In the genomic region with DNA sequence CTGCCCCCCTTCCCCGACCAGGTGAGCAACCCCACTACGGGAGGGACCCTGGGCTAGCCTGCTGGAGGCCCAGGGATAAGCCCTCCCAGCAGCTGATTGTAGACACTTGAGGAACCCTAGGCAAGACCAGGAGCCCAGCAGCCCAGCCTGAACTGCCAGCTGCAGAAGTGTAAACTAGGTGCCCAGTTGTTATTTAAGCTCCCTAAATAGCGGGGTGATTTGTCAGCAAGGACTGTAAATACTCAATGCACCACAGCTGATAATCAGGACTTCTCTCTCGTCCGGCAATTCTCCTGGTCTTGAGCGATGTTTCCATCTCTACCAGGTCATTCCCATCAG, we compare ENCODE assay signal across 14 cellular contexts. TPM values are rescaled to one million over a fixed set of nuclear protein-coding genes. Genes with fewer than 3 reads are reported as not detected.
A peak's percentile ranks its signal among the peaks of the same experiment; 100 is the strongest.
DNase-seq lines count a peak whose midpoint lies in the region; ATAC-seq, FAIRE-seq and TF ChIP-seq lines count a peak whose summit lies in the region.
"Had no signal": no experiment of that assay in that cellular context is flagged by ENCODE, and none has a peak within 500 bp of the region (broad histone marks: within the 10 kb centered on the region; RNA-seq: fewer than 3 reads in every experiment).

No MANE protein-coding gene starts in this region.

- FAIRE-seq in kidney (lab: Jason Lieb, UNC): no peak
- FAIRE-seq: colon, G401.6, GM19239 had no signal

- 87 to 99% (median 91%) methylated on average over 4 to 6 of the region's 6 CpGs for WGBS in adrenal gland, 4 donors

- peak overlapping the region; percentile 30; the same call in 1 of the 2 replicates for H3K4me2 ChIP-seq in GM23338

- no peaks in the 10 kb centered on the region; the same call in 2 of the 3 replicates for H3K9me3 Mint-ChIP-seq in GM23338
- H3K9me3 Mint-ChIP-seq: stimulated activated naive CD8-positive, alpha-beta T cell treated with anti-CD3 and anti-CD28 coated beads, Interleukin-15, Interleukin-2, amounts not matched to agents 100 ng/mL and 50 ng/mL, for 24 hours had no signal

- TF ChIP-seq CTCF in GM23338 (conservative IDR thresholded peaks at IDR 0.05; ENCODE audit: low read depth in 2 of 2) (no peak), adrenal gland (IDR thresholded peaks at IDR 0.05) (no peak), kidney (IDR thresholded peaks at IDR 0.05; ENCODE audit: borderline replicate concordance, extremely low read depth, insufficient read depth) (no peak)

- H3K4me3 ChIP-seq in GM23338: no peak overlapping the region
- no peak overlapping the region for H3K4me3 ChIP-seq in adrenal gland
- no peak overlapping the region for H3K4me3 ChIP-seq in kidney (ENCODE audit: low read length in 2 of 2)
- no peak overlapping the region for H3K4me3 ChIP-seq in skeletal muscle tissue (ENCODE audit: low read length in 3 of 3)

- H3K9ac ChIP-seq in kidney (ENCODE audit: low read length in 2 of 2) (peak overlapping the region in 1 of 2 donors; percentile 43), skeletal muscle tissue (ENCODE audit: low read depth in 1 of 3, low read length in 3 of 3) (peak overlapping the region; percentile 17 to 27 (median 24))

- H3K27ac Mint-ChIP-seq in GM23338: peak overlapping the region; percentile 36

- H3K27me3 ChIP-seq in GM23338 (ENCODE audit: insufficient read depth) (no peaks in the 10 kb centered on the region), adrenal gland (no peaks in the 10 kb centered on the region), skeletal muscle tissue (ENCODE audit: control insufficient read depth in 3 of 3, insufficient read depth in 3 of 3, low read length in 3 of 3) (no peaks in the 10 kb centered on the region)

- 0 out of 2 replicates have a peak overlapping the region, but pooled peaks have one; percentile 52 for H3K27ac ChIP-seq in GM23338 (ENCODE audit: low read depth)
- H3K27ac ChIP-seq in adrenal gland: peak overlapping the region in 4 of 5 donors; percentile 66 to 90 (median 78)
- peak overlapping the region; percentile 59 to 68 for H3K27ac ChIP-seq in kidney (ENCODE audit: low read depth in 2 of 2, low read length in 2 of 2)
- peak overlapping the region; percentile 78 for H3K27ac ChIP-seq in skeletal muscle tissue (ENCODE audit: low read depth, low read length)

- H3K9me3 ChIP-seq in adrenal gland (replicated peaks in 1 of 3) (no peaks in the 10 kb centered on the region), kidney (ENCODE audit: control insufficient read depth in 1 of 2, low read length in 2 of 2) (no peaks in the 10 kb centered on the region), skeletal muscle tissue (ENCODE audit: control insufficient read depth in 3 of 3, low read length in 3 of 3) (no peaks in the 10 kb centered on the region)

- H3K4me1 ChIP-seq in GM23338 (ENCODE audit: insufficient read depth) (peaks cover 78% of the 10 kb centered on the region), adrenal gland (replicated peaks in 1 of 2) (peaks cover 15 to 26% of the 10 kb centered on the region in 2 donors), kidney (ENCODE audit: control insufficient read depth in 1 of 2, insufficient read depth in 1 of 2, low read depth in 1 of 2, low read length in 2 of 2) (peaks cover 35 to 38% of the 10 kb centered on the region in 2 donors), skeletal muscle tissue (ENCODE audit: control insufficient read depth in 3 of 3, insufficient read depth in 3 of 3, low read length in 3 of 3) (peaks cover 38 to 62% (median 41%) of the 10 kb centered on the region in 3 donors)

- TF ChIP-seq POLR2A in adrenal gland (IDR thresholded peaks at IDR 0.05): no peak

- DNase-seq in GM23338 (ENCODE audit: low spot score) (no peak), adrenal gland (no peak), kidney (no peak), NCI-H187 (lab: John Stamatoyannopoulos, UW) (no peak), NCI-H69 (lab: John Stamatoyannopoulos, UW) (no peak), germinal center (ENCODE audit: low spot score) (no peak), mucosa of gallbladder (ENCODE audit: low spot score) (no peak)
- DNase-seq: activated naive CD4-positive, alpha-beta T cell treated with Interleukin-2 at 50 U/mL for 16 hours; NCI-H446 had no signal

- no peak overlapping the region for H2AFZ ChIP-seq in GM23338

- H3K36me3 ChIP-seq in GM23338 (ENCODE audit: insufficient read depth): no peaks in the 10 kb centered on the region
- no peaks in the 10 kb centered on the region for H3K36me3 ChIP-seq in adrenal gland (replicated peaks in 1 of 2)
- H3K36me3 ChIP-seq in kidney (ENCODE audit: control insufficient read depth in 1 of 2, insufficient read depth in 2 of 2, low read length in 2 of 2): no peaks in the 10 kb centered on the region
- H3K36me3 ChIP-seq in skeletal muscle tissue (ENCODE audit: control insufficient read depth in 3 of 3, insufficient read depth in 3 of 3, low read length in 3 of 3): peaks cover 0 to 3% (median 0%) of the 10 kb centered on the region in 3 donors

- H3F3A ChIP-seq in GM23338 (replicated peaks; ENCODE audit: low read depth): no peaks in the 10 kb centered on the region

- no peak for ATAC-seq in GM23338

- peaks cover 4% of the 10 kb centered on the region for H3K27me3 Mint-ChIP-seq in GM23338 (ENCODE audit: insufficient read depth, low read depth, poor library complexity)
- H3K27me3 Mint-ChIP-seq: stimulated activated naive CD8-positive, alpha-beta T cell treated with anti-CD3 and anti-CD28 coated beads, Interleukin-15, Interleukin-2, amounts not matched to agents 100 ng/mL and 50 ng/mL, for 24 hours had no signal

- H3K4me3 Mint-ChIP-seq in GM23338: no peak overlapping the region
- H3K4me3 Mint-ChIP-seq: stimulated activated naive CD8-positive, alpha-beta T cell treated with anti-CD3 and anti-CD28 coated beads, Interleukin-15, Interleukin-2, amounts not matched to agents 100 ng/mL and 50 ng/mL, for 24 hours had no signal

- no peaks in the 10 kb centered on the region; the same call in 2 of the 3 replicates for H3K36me3 Mint-ChIP-seq in GM23338 (ENCODE audit: low read depth)

- peaks cover 69% of the 10 kb centered on the region for H3K79me2 ChIP-seq in GM23338 (replicated peaks; ENCODE audit: insufficient read depth)

- no peaks in the 10 kb centered on the region for H4K20me1 ChIP-seq in GM23338 (replicated peaks; ENCODE audit: insufficient read depth)

- intact Hi-C loops in adrenal gland (cut with DNase I) (no loop called here), kidney (cut with DNase I) (no loop called here)

- no peaks in the 10 kb centered on the region for H3K9me2 ChIP-seq in GM23338 (ENCODE audit: insufficient read depth)

- H3K4me1 Mint-ChIP-seq in GM23338: peaks cover 87% of the 10 kb centered on the region

TF ChIP-seq in GM23338, 12 proteins besides CTCF, POLR2A, EP300 and RAD21:
- TF ChIP-seq ZNF331 (CRISPR knock-in tag; IDR thresholded peaks at IDR 0.05; ENCODE audit: low read depth) (no peak), ZNF114 (CRISPR knock-in tag; IDR thresholded peaks at IDR 0.05) (no peak), JUNB (IDR thresholded peaks at IDR 0.05; ENCODE audit: unreplicated experiment) (no peak), NANOG (IDR thresholded peaks at IDR 0.05; ENCODE audit: borderline replicate concordance) (no peak)

RNA-seq across cellular contexts. Expression of a gene that starts 41.2 kb away (rescaled TPM):
- 80.7 and 82.8 TPM in 2 replicates for total RNA-seq in GM23338 (2014; rRNA removed; shearing (Covaris generic))
- 9.9 and 10.9 TPM in 2 replicates for polyA plus RNA-seq in GM23338 (2016; fragmentation: Nextera tagmentation; extraction: Ambion mirVana)
- total RNA-seq in adrenal gland: 100 to 1,000 TPM in 1 of 8 donors, 10 to 100 TPM in 7; 38.6 to 136 (median 61.2) TPM
- 10 to 100 TPM; 14.5 to 48.7 (median 26.9) TPM for polyA plus RNA-seq in adrenal gland
- 79.7 TPM for total RNA-seq in kidney
- 15.5 TPM for polyA plus RNA-seq in kidney (ENCODE audit: insufficient read depth, low read depth, low replicate concordance)
- total RNA-seq in skeletal muscle tissue: 19.8 TPM
- 75.9 TPM for total RNA-seq in mucosa of gallbladder
